Comparison of ENCODE assay signal across 15 cellular contexts in the genomic region with DNA sequence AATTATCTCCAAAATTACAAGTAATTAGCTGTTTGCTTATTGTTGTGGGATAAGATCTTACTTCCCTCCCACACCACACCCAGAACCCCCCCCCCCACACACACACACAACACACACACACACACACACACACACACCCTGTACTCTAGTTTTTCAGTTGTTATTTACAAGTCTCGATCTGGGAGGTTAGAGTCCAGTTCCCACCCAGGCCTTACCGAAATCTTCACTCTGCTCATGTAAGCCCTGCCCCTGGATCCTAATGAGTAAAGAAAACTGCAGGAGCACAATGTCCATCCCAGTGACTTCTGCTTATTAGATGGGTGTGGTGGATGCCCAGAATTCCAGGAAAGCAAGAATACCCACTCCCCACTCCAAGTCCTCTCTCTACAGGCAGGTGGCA. TPM values are rescaled to one million over a fixed set of nuclear protein-coding genes. Genes with fewer than 3 reads are reported as not detected.
A peak's percentile ranks its signal among the peaks of the same experiment; 100 is the strongest.
DNase-seq lines count a peak whose midpoint lies in the region; TF ChIP-seq lines count a peak whose summit lies in the region.
"Had no signal": no experiment of that assay in that cellular context is flagged by ENCODE, and none has a peak within 500 bp of the region (broad histone marks: within the 10 kb centered on the region; RNA-seq: fewer than 3 reads in every experiment).

No MANE protein-coding gene starts in this region.

- no peaks in the 10 kb centered on the region for H3K9me3 ChIP-seq in right atrium auricular region
- no peaks in the 10 kb centered on the region for H3K9me3 ChIP-seq in vagina
- H3K9me3 ChIP-seq: psoas muscle had no signal

- in situ Hi-C loops in G401 (cut with HindIII; ENCODE audit: low sequenced_read_pairs): no loop called here

- no peaks in the 10 kb centered on the region for H3K9me3 Mint-ChIP-seq in nephron progenitor cell
- H3K9me3 Mint-ChIP-seq: activated CD4-positive, alpha-beta T cell treated with anti-CD3 and anti-CD28 coated beads, Interleukin-2, amount 10 ng/mL, durations not matched to agents 7 days and 5 days had no signal

- H3K27ac ChIP-seq in right atrium auricular region: peak overlapping the region; percentile 57 to 84
- H3K27ac ChIP-seq in epithelial cell of prostate: peak overlapping the region; percentile 46
- peak overlapping the region; percentile 30 for H3K27ac ChIP-seq in vagina
- H3K27ac ChIP-seq: GM23248, psoas muscle had no signal

- H3K4me3 ChIP-seq in right atrium auricular region (no peak overlapping the region), vagina (no peak overlapping the region)
- H3K4me3 ChIP-seq: GM23248, psoas muscle had no signal

- H3K4me1 ChIP-seq in right atrium auricular region (peaks cover 0 to 93% of the 10 kb centered on the region in 2 donors), vagina (peaks cover 74% of the 10 kb centered on the region)

- no peak for TF ChIP-seq POLR2A in vagina (IDR thresholded peaks at IDR 0.05)

- intact Hi-C loops in cardiac septum (cut with DNase I) (no loop called here), vagina (cut with DNase I) (no loop called here)

- no peak overlapping the region for H3K4me3 Mint-ChIP-seq in nephron progenitor cell
- H3K4me3 Mint-ChIP-seq: activated CD4-positive, alpha-beta T cell treated with anti-CD3 and anti-CD28 coated beads, Interleukin-2, amount 10 ng/mL, durations not matched to agents 7 days and 5 days had no signal

- H3K36me3 Mint-ChIP-seq in nephron progenitor cell (ENCODE audit: low read depth): no peaks in the 10 kb centered on the region

- peaks cover 31% of the 10 kb centered on the region for H3K4me1 Mint-ChIP-seq in nephron progenitor cell
- H3K4me1 Mint-ChIP-seq: activated CD4-positive, alpha-beta T cell treated with anti-CD3 and anti-CD28 coated beads, Interleukin-2, amount 10 ng/mL, durations not matched to agents 7 days and 5 days had no signal

- no peaks in the 10 kb centered on the region for H3K36me3 ChIP-seq in right atrium auricular region
- H3K36me3 ChIP-seq in vagina: no peaks in the 10 kb centered on the region

- TF ChIP-seq CTCF in right atrium auricular region (IDR thresholded peaks at IDR 0.05) (no peak), nephron progenitor cell (IDR thresholded peaks at IDR 0.05) (no peak), vagina (IDR thresholded peaks at IDR 0.05) (no peak)

- no peaks in the 10 kb centered on the region for H3K27me3 ChIP-seq in right atrium auricular region
- H3K27me3 ChIP-seq in vagina: no peaks in the 10 kb centered on the region

- H3K27ac Mint-ChIP-seq in nephron progenitor cell: peak overlapping the region; percentile 47
- H3K27ac Mint-ChIP-seq: activated CD4-positive, alpha-beta T cell treated with anti-CD3 and anti-CD28 coated beads, Interleukin-2, amount 10 ng/mL, durations not matched to agents 7 days and 5 days had no signal

- H3K27me3 Mint-ChIP-seq in nephron progenitor cell (ENCODE audit: low read depth, poor library complexity): peaks cover 10% of the 10 kb centered on the region

- DNase-seq in right atrium auricular region (ENCODE audit: low spot score) (no peak), cardiac septum (ENCODE audit: low spot score) (no peak), epithelial cell of prostate (ENCODE audit: low read depth, low spot score) (no peak), nephron progenitor cell (no peak), vagina (ENCODE audit: extremely low spot score in 2 of 2) (no peak), G401 (ENCODE audit: low spot score) (no peak), GF-D8 (lab: John Stamatoyannopoulos, UW) (no peak)
- DNase-seq in stimulated activated naive CD4-positive, alpha-beta T cell (lab: John Stamatoyannopoulos, UW): no peak
- DNase-seq: activated CD4-positive, alpha-beta T cell treated with anti-CD3 and anti-CD28 coated beads, Interleukin-2, amount 10 ng/mL, durations not matched to agents 7 days and 5 days; activated T-cell treated with anti-CD3 and anti-CD28 coated beads, Interleukin-2, amount 50 U/mL, for 48 hours; NCI-H1694 treated with DMSO at 0.1 percent for 48 hours; NCI-H524 treated with DMSO at 0.1 percent for 48 hours; stimulated activated CD4-positive, alpha-beta T cell treated with anti-CD3 and anti-CD28 coated beads, Interleukin-2, amount 100 ng/mL, for 48 hours had no signal

RNA-seq across cellular contexts. Expression of gene STARD13, which starts 23.0 kb away (rescaled TPM):
- total RNA-seq in right atrium auricular region (10 to 100 TPM; 21.6 to 23.3 TPM), cardiac septum (26.9 TPM), vagina (33.1 TPM)
- total RNA-seq in G401 (2014; rRNA removed; shearing (Covaris generic)): 0.06 and 0.20 TPM in 2 replicates

Comparison
In these comparisons a context has a peak if more than half of its experiments do, and no peak if none do; other contexts are left out.
1. RNA of gene STARD13, which starts 23.0 kb away (total RNA-seq): 33.1 TPM in vagina (single experiment), 26.9 TPM in cardiac septum (single experiment) and 21.6 to 23.3 TPM in right atrium auricular region; 0.06 to 0.20 TPM in G401; every median in the first group is over 10 times any median in the second.
2. Peak in every context shown above with its lines, with median percentiles within 50 percentile points of each other: H3K27ac ChIP-seq.